ENCODE assay signal across 1 cellular context in the genomic region with DNA sequence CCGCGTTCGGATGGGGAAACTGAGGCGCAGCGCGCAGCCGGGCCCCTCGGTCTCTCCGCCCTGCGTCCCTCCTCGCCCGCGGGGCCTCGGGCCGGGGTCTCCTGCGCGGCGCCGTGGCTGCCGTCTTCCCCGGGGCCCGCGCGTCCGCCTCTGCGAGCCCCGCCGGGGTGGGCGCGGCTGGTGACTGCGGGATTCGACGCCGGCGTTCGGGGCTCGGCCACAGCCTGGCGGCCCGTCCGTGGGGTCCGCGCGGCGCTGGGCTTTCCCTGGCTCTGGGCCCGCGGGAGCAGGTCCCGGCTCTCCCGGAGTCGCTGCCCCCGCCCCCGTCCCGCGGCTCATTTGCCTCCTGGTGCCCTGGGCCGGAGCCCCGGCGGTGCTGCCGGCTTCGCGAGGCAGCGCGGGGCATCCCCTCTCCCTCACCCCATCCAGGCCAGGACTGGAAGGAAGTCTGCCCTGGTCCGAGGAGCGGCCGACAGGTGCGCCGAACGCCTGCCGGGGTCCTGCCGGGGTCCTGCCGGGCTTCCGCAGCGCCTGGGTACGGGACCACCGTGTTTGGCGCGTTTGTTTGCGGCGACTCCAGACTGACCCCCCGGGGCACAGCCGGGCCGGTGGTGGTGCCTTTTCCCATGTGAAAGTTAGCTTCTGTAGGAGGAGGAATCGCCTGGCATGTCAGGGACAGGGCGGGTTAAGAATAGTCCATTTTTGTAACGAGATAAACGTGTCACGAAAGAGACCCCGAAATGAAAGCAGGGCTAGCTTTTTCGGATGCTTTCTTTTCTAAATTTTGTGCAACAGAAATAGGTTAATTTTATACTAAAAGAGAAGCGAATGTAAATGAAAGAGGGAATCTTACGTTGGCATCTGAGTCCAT.
TF ChIP-seq lines count a peak whose summit lies in the region.

No MANE protein-coding gene starts in this region.

TF ChIP-seq in GM23338, 12 proteins besides CTCF, POLR2A, EP300 and RAD21:
- TF ChIP-seq, protein P1, sequence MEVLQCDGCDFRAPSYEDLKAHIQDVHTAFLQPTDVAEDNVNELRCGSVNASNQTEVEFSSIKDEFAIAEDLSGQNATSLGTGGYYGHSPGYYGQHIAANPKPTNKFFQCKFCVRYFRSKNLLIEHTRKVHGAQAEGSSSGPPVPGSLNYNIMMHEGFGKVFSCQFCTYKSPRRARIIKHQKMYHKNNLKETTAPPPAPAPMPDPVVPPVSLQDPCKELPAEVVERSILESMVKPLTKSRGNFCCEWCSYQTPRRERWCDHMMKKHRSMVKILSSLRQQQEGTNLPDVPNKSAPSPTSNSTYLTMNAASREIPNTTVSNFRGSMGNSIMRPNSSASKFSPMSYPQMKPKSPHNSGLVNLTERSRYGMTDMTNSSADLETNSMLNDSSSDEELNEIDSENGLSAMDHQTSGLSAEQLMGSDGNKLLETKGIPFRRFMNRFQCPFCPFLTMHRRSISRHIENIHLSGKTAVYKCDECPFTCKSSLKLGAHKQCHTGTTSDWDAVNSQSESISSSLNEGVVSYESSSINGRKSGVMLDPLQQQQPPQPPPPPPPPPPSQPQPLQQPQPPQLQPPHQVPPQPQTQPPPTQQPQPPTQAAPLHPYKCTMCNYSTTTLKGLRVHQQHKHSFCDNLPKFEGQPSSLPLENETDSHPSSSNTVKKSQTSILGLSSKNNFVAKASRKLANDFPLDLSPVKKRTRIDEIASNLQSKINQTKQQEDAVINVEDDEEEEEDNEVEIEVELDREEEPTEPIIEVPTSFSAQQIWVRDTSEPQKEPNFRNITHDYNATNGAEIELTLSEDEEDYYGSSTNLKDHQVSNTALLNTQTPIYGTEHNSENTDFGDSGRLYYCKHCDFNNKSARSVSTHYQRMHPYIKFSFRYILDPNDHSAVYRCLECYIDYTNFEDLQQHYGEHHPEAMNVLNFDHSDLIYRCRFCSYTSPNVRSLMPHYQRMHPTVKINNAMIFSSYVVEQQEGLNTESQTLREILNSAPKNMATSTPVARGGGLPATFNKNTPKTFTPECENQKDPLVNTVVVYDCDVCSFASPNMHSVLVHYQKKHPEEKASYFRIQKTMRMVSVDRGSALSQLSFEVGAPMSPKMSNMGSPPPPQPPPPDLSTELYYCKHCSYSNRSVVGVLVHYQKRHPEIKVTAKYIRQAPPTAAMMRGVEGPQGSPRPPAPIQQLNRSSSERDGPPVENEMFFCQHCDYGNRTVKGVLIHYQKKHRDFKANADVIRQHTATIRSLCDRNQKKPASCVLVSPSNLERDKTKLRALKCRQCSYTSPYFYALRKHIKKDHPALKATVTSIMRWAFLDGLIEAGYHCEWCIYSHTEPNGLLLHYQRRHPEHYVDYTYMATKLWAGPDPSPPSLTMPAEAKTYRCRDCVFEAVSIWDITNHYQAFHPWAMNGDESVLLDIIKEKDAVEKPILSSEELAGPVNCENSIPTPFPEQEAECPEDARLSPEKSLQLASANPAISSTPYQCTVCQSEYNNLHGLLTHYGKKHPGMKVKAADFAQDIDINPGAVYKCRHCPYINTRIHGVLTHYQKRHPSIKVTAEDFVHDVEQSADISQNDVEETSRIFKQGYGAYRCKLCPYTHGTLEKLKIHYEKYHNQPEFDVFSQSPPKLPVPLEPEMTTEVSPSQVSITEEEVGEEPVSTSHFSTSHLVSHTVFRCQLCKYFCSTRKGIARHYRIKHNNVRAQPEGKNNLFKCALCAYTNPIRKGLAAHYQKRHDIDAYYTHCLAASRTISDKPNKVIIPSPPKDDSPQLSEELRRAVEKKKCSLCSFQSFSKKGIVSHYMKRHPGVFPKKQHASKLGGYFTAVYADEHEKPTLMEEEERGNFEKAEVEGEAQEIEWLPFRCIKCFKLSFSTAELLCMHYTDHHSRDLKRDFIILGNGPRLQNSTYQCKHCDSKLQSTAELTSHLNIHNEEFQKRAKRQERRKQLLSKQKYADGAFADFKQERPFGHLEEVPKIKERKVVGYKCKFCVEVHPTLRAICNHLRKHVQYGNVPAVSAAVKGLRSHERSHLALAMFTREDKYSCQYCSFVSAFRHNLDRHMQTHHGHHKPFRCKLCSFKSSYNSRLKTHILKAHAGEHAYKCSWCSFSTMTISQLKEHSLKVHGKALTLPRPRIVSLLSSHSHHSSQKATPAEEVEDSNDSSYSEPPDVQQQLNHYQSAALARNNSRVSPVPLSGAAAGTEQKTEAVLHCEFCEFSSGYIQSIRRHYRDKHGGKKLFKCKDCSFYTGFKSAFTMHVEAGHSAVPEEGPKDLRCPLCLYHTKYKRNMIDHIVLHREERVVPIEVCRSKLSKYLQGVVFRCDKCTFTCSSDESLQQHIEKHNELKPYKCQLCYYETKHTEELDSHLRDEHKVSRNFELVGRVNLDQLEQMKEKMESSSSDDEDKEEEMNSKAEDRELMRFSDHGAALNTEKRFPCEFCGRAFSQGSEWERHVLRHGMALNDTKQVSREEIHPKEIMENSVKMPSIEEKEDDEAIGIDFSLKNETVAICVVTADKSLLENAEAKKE (CRISPR knock-in tag; IDR thresholded peaks at IDR 0.05): no peak
- TF ChIP-seq, protein P2, sequence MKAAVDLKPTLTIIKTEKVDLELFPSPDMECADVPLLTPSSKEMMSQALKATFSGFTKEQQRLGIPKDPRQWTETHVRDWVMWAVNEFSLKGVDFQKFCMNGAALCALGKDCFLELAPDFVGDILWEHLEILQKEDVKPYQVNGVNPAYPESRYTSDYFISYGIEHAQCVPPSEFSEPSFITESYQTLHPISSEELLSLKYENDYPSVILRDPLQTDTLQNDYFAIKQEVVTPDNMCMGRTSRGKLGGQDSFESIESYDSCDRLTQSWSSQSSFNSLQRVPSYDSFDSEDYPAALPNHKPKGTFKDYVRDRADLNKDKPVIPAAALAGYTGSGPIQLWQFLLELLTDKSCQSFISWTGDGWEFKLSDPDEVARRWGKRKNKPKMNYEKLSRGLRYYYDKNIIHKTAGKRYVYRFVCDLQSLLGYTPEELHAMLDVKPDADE (IDR thresholded peaks at IDR 0.05): no peak
- TF ChIP-seq ZNF331 (CRISPR knock-in tag; IDR thresholded peaks at IDR 0.05; ENCODE audit: low read depth) (no peak), JUNB (IDR thresholded peaks at IDR 0.05; ENCODE audit: unreplicated experiment) (no peak), NANOG (IDR thresholded peaks at IDR 0.05; ENCODE audit: borderline replicate concordance) (no peak), STAT1 (IDR thresholded peaks at IDR 0.05; ENCODE audit: unreplicated experiment) (no peak), CREB1 (CRISPR knock-in tag; IDR thresholded peaks at IDR 0.05; ENCODE audit: low read depth) (no peak), ZNF114 (CRISPR knock-in tag; IDR thresholded peaks at IDR 0.05) (no peak), POLR2AphosphoS5 (IDR thresholded peaks at IDR 0.05; ENCODE audit: low read depth) (no peak), EZH2 (IDR thresholded peaks at IDR 0.05; ENCODE audit: low read depth, unreplicated experiment) (no peak)
- TF ChIP-seq, protein P3, sequence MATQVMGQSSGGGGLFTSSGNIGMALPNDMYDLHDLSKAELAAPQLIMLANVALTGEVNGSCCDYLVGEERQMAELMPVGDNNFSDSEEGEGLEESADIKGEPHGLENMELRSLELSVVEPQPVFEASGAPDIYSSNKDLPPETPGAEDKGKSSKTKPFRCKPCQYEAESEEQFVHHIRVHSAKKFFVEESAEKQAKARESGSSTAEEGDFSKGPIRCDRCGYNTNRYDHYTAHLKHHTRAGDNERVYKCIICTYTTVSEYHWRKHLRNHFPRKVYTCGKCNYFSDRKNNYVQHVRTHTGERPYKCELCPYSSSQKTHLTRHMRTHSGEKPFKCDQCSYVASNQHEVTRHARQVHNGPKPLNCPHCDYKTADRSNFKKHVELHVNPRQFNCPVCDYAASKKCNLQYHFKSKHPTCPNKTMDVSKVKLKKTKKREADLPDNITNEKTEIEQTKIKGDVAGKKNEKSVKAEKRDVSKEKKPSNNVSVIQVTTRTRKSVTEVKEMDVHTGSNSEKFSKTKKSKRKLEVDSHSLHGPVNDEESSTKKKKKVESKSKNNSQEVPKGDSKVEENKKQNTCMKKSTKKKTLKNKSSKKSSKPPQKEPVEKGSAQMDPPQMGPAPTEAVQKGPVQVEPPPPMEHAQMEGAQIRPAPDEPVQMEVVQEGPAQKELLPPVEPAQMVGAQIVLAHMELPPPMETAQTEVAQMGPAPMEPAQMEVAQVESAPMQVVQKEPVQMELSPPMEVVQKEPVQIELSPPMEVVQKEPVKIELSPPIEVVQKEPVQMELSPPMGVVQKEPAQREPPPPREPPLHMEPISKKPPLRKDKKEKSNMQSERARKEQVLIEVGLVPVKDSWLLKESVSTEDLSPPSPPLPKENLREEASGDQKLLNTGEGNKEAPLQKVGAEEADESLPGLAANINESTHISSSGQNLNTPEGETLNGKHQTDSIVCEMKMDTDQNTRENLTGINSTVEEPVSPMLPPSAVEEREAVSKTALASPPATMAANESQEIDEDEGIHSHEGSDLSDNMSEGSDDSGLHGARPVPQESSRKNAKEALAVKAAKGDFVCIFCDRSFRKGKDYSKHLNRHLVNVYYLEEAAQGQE (IDR thresholded peaks at IDR 0.05; ENCODE audit: unreplicated experiment): no peak
TF ChIP-seq in GM23338: peak in this region for 0.
